ENCODE assay signal across 10 cellular contexts in the genomic region with DNA sequence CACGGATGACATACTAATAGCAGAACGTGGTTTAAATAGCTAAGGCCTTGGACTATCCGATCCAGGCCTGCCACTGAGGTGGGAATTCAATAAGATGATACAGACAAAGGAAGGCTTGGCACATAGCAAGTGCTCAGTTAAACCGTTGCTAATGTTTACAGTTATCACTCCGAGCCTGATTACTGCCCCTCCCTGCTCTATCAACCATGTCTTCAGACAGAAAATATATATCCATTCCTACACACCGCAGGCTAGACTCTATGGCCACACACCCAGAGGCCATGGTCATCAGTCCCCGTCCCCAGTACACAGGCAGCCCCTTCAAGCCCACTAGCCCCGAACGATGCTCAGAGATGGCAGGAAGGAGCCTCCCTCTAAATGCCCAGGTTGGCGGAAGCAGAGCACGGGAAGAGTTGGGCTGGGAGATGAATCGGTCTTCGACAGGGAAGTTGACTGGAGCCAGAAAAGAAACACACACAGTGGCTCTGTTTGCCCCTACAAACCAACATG. TPM values are rescaled to one million over a fixed set of nuclear protein-coding genes. Genes with fewer than 3 reads are reported as not detected.
DNase-seq lines count a peak whose midpoint lies in the region; ATAC-seq and TF ChIP-seq lines count a peak whose summit lies in the region.
"Had no signal": no experiment of that assay in that cellular context is flagged by ENCODE, and none has a peak within 500 bp of the region (broad histone marks: within the 10 kb centered on the region; RNA-seq: fewer than 3 reads in every experiment).

No MANE protein-coding gene starts in this region.

- H3K27ac Mint-ChIP-seq in activated CD8-positive, alpha-beta T cell treated with anti-CD3 and anti-CD28 coated beads, Interleukin-2, amount 10 ng/mL, durations not matched to agents 7 days and 5 days, result peak overlapping the region; percentile 46
- no peak overlapping the region for H3K27ac Mint-ChIP-seq in activated CD8-positive, alpha-beta T cell treated with anti-CD3 and anti-CD28 coated beads for 36 hours
- H3K27ac Mint-ChIP-seq in central memory CD8-positive, alpha-beta T cell (ENCODE audit: low read depth), result peak overlapping the region; percentile 32
- H3K27ac Mint-ChIP-seq: stimulated activated naive CD8-positive, alpha-beta T cell treated with anti-CD3 and anti-CD28 coated beads, Interleukin-15, Interleukin-2, amounts not matched to agents 100 ng/mL and 50 ng/mL, for 24 hours had no signal

- H3K36me3 Mint-ChIP-seq in activated CD8-positive, alpha-beta T cell treated with anti-CD3 and anti-CD28 coated beads, Interleukin-2, amount 10 ng/mL, durations not matched to agents 7 days and 5 days (ENCODE audit: low read depth), result peaks cover 75% of the 10 kb centered on the region
- H3K36me3 Mint-ChIP-seq in activated CD8-positive, alpha-beta T cell treated with anti-CD3 and anti-CD28 coated beads for 36 hours (ENCODE audit: low read depth), result no peaks in the 10 kb centered on the region
- peaks cover 2% of the 10 kb centered on the region for H3K36me3 Mint-ChIP-seq in central memory CD8-positive, alpha-beta T cell (ENCODE audit: insufficient read depth)

- TF ChIP-seq CTCF in activated CD8-positive, alpha-beta T cell treated with anti-CD3 and anti-CD28 coated beads for 36 hours (IDR thresholded peaks at IDR 0.05), result no peak
- TF ChIP-seq CTCF in upper lobe of right lung (IDR thresholded peaks at IDR 0.05), result no peak

- intact Hi-C loops in activated CD8-positive, alpha-beta T cell treated with anti-CD3 and anti-CD28 coated beads for 36 hours (cut with micrococcal nuclease), result no loop called here
- intact Hi-C loops in upper lobe of right lung (cut with DNase I), result no loop called here

- CTCF ChIA-PET in activated CD8-positive, alpha-beta T cell treated with anti-CD3 and anti-CD28 coated beads, Interleukin-2, amount 10 ng/mL, durations not matched to agents 7 days and 5 days (lab: Charles Lee), result no interaction called here
- CTCF ChIA-PET in activated CD8-positive, alpha-beta T cell treated with anti-CD3 and anti-CD28 coated beads for 36 hours (lab: Charles Lee), result interaction anchor here (1.0 kb wide), 1 partner anchor 37 kb away, joined by 4 read pairs; no protein-coding TSS in a partner anchor

- H3K36me3 ChIP-seq in muscle layer of colon (ENCODE audit: insufficient read depth, low read length), result peaks cover 21% of the 10 kb centered on the region
- H3K36me3 ChIP-seq in upper lobe of right lung, result peaks cover 18% of the 10 kb centered on the region

- no peak for ATAC-seq in activated CD8-positive, alpha-beta T cell treated with anti-CD3 and anti-CD28 coated beads, Interleukin-2, amount 10 ng/mL, durations not matched to agents 7 days and 5 days
- no peak for ATAC-seq in activated CD8-positive, alpha-beta T cell treated with anti-CD3 and anti-CD28 coated beads for 36 hours
- no peak for ATAC-seq in central memory CD8-positive, alpha-beta T cell (replicated peaks; ENCODE audit: extremely low read depth, poor library complexity, severe bottlenecking)
- ATAC-seq in upper lobe of right lung, result no peak

- H3K4me1 Mint-ChIP-seq in activated CD8-positive, alpha-beta T cell treated with anti-CD3 and anti-CD28 coated beads, Interleukin-2, amount 10 ng/mL, durations not matched to agents 7 days and 5 days (ENCODE audit: low read depth), result peaks cover 84% of the 10 kb centered on the region
- peaks cover 29% of the 10 kb centered on the region for H3K4me1 Mint-ChIP-seq in activated CD8-positive, alpha-beta T cell treated with anti-CD3 and anti-CD28 coated beads for 36 hours (ENCODE audit: low read depth)
- H3K4me1 Mint-ChIP-seq in central memory CD8-positive, alpha-beta T cell, result peaks cover 35% of the 10 kb centered on the region

- H3K27ac ChIP-seq in muscle layer of colon (ENCODE audit: low read depth, low read length) (peak overlapping the region; percentile 40), upper lobe of right lung (peak overlapping the region; percentile 86)

- H3K9me3 Mint-ChIP-seq in activated CD8-positive, alpha-beta T cell treated with anti-CD3 and anti-CD28 coated beads, Interleukin-2, amount 10 ng/mL, durations not matched to agents 7 days and 5 days (ENCODE audit: insufficient read depth), result no peaks in the 10 kb centered on the region
- H3K9me3 Mint-ChIP-seq in activated CD8-positive, alpha-beta T cell treated with anti-CD3 and anti-CD28 coated beads for 36 hours, result no peaks in the 10 kb centered on the region
- H3K9me3 Mint-ChIP-seq in central memory CD8-positive, alpha-beta T cell, result no peaks in the 10 kb centered on the region
- H3K9me3 Mint-ChIP-seq: stimulated activated naive CD8-positive, alpha-beta T cell treated with anti-CD3 and anti-CD28 coated beads, Interleukin-15, Interleukin-2, amounts not matched to agents 100 ng/mL and 50 ng/mL, for 24 hours had no signal

- no peak overlapping the region for H3K4me3 Mint-ChIP-seq in activated CD8-positive, alpha-beta T cell treated with anti-CD3 and anti-CD28 coated beads, Interleukin-2, amount 10 ng/mL, durations not matched to agents 7 days and 5 days
- H3K4me3 Mint-ChIP-seq in activated CD8-positive, alpha-beta T cell treated with anti-CD3 and anti-CD28 coated beads for 36 hours, result no peak overlapping the region
- H3K4me3 Mint-ChIP-seq in central memory CD8-positive, alpha-beta T cell, result no peak overlapping the region
- H3K4me3 Mint-ChIP-seq: stimulated activated naive CD8-positive, alpha-beta T cell treated with anti-CD3 and anti-CD28 coated beads, Interleukin-15, Interleukin-2, amounts not matched to agents 100 ng/mL and 50 ng/mL, for 24 hours had no signal

- no peaks in the 10 kb centered on the region for H3K27me3 ChIP-seq in muscle layer of colon (ENCODE audit: control insufficient read depth in 1 of 2, insufficient read depth in 2 of 2, low read length in 2 of 2)
- H3K27me3 ChIP-seq in upper lobe of right lung, result no peaks in the 10 kb centered on the region

- H3K4me1 ChIP-seq in muscle layer of colon (ENCODE audit: insufficient read depth, low read length) (peaks cover 63% of the 10 kb centered on the region), upper lobe of right lung (peaks cover 82% of the 10 kb centered on the region)

- H3K9me3 ChIP-seq in muscle layer of colon (ENCODE audit: low read length), result no peaks in the 10 kb centered on the region
- no peaks in the 10 kb centered on the region for H3K9me3 ChIP-seq in upper lobe of right lung

- H3K4me3 ChIP-seq in muscle layer of colon (ENCODE audit: low read depth in 1 of 2, low read length in 2 of 2), result peak overlapping the region in 1 of 2 donors; percentile 2
- peak overlapping the region; percentile 16 for H3K4me3 ChIP-seq in upper lobe of right lung

- no peak overlapping the region for H3K9ac ChIP-seq in muscle layer of colon (ENCODE audit: low read length)

- no peaks in the 10 kb centered on the region for H3K27me3 Mint-ChIP-seq in activated CD8-positive, alpha-beta T cell treated with anti-CD3 and anti-CD28 coated beads, Interleukin-2, amount 10 ng/mL, durations not matched to agents 7 days and 5 days (ENCODE audit: low read depth)
- no peaks in the 10 kb centered on the region for H3K27me3 Mint-ChIP-seq in activated CD8-positive, alpha-beta T cell treated with anti-CD3 and anti-CD28 coated beads for 36 hours
- no peaks in the 10 kb centered on the region for H3K27me3 Mint-ChIP-seq in central memory CD8-positive, alpha-beta T cell
- H3K27me3 Mint-ChIP-seq: stimulated activated naive CD8-positive, alpha-beta T cell treated with anti-CD3 and anti-CD28 coated beads, Interleukin-15, Interleukin-2, amounts not matched to agents 100 ng/mL and 50 ng/mL, for 24 hours had no signal

- DNase-seq in activated CD8-positive, alpha-beta T cell treated with anti-CD3 and anti-CD28 coated beads, Interleukin-2, amount 10 ng/mL, durations not matched to agents 7 days and 5 days, result no peak
- DNase-seq in activated CD8-positive, alpha-beta T cell treated with anti-CD3 and anti-CD28 coated beads for 36 hours, result no peak
- no peak for DNase-seq in central memory CD8-positive, alpha-beta T cell (ENCODE audit: low spot score in 2 of 2)
- no peak for DNase-seq in upper lobe of right lung
- DNase-seq in T-helper 2 cell, result no peak
- no peak for DNase-seq in SIG-M5 treated with dmso at 0.1 percent for 504 hours (lab: John Stamatoyannopoulos, UW; ENCODE audit: unreplicated experiment)
- no peak for DNase-seq in RPMI8226
- DNase-seq: NCI-H1417 treated with DMSO at 0.1 percent for 48 hours had no signal

- POLR2A ChIA-PET in activated CD8-positive, alpha-beta T cell treated with anti-CD3 and anti-CD28 coated beads, Interleukin-2, amount 10 ng/mL, durations not matched to agents 7 days and 5 days (lab: Charles Lee), result no interaction called here
- POLR2A ChIA-PET in activated CD8-positive, alpha-beta T cell treated with anti-CD3 and anti-CD28 coated beads for 36 hours (lab: Charles Lee), result no interaction called here

RNA-seq across cellular contexts. Expression of a gene that starts 49.8 kb away (rescaled TPM):
- 10 to 100 TPM; 24.2 to 25.3 TPM for total RNA-seq in activated CD8-positive, alpha-beta T cell treated with anti-CD3 and anti-CD28 coated beads, Interleukin-2, amount 10 ng/mL, durations not matched to agents 7 days and 5 days
- total RNA-seq in activated CD8-positive, alpha-beta T cell treated with anti-CD3 and anti-CD28 coated beads for 36 hours, result 10 to 100 TPM; 19.2 to 23.5 TPM
- 92.1 TPM for total RNA-seq in upper lobe of right lung
